Comparison of ENCODE assay signal across 2 cellular contexts in the genomic region with DNA sequence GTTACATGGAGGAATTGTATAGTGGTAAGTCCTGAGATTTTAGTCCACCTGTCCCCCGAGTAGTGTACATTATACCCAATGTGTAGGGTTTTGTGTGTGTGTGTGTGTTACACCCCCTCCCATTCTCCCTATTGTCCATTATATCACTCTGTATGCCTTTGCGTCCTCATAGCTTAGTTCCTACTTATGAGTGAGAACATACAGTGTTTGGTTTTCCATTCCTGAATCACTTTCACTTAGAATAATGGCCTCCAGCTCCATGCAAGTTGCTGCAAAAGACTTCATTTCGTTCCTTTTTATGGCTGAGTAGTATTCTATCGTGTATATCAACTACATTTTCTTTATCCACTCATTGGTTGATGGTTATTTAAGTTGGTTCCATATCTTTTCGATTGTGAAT.
TF ChIP-seq lines count a peak whose summit lies in the region.

No MANE protein-coding gene starts in this region.

TF ChIP-seq in SK-N-SH, 30 proteins besides CTCF, POLR2A, EP300 and RAD21 (continued from another document):
- no peak for TF ChIP-seq MXI1 (IDR thresholded peaks at IDR 0.05; ENCODE audit: low read depth, low read length)

TF ChIP-seq in SK-N-SH treated with all-trans-retinoic acid at 6 μM for 48 hours, 23 proteins besides CTCF, POLR2A, EP300 and RAD21 (continued from another document):
- TF ChIP-seq, protein P1, sequence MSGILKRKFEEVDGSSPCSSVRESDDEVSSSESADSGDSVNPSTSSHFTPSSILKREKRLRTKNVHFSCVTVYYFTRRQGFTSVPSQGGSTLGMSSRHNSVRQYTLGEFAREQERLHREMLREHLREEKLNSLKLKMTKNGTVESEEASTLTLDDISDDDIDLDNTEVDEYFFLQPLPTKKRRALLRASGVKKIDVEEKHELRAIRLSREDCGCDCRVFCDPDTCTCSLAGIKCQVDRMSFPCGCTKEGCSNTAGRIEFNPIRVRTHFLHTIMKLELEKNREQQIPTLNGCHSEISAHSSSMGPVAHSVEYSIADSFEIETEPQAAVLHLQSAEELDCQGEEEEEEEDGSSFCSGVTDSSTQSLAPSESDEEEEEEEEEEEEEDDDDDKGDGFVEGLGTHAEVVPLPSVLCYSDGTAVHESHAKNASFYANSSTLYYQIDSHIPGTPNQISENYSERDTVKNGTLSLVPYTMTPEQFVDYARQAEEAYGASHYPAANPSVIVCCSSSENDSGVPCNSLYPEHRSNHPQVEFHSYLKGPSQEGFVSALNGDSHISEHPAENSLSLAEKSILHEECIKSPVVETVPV (CRISPR knock-in tag; IDR thresholded peaks at IDR 0.05) = no peak
- TF ChIP-seq, protein P2, sequence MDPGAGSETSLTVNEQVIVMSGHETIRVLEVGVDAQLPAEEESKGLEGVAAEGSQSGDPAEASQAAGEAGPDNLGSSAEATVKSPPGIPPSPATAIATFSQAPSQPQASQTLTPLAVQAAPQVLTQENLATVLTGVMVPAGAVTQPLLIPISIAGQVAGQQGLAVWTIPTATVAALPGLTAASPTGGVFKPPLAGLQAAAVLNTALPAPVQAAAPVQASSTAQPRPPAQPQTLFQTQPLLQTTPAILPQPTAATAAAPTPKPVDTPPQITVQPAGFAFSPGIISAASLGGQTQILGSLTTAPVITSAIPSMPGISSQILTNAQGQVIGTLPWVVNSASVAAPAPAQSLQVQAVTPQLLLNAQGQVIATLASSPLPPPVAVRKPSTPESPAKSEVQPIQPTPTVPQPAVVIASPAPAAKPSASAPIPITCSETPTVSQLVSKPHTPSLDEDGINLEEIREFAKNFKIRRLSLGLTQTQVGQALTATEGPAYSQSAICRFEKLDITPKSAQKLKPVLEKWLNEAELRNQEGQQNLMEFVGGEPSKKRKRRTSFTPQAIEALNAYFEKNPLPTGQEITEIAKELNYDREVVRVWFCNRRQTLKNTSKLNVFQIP (CRISPR knock-in tag; IDR thresholded peaks at IDR 0.05; ENCODE audit: borderline replicate concordance, low read depth) = no peak
- TF ChIP-seq ESRRG (CRISPR knock-in tag; IDR thresholded peaks at IDR 0.05) (no peak), ZNF565 (CRISPR knock-in tag; conservative IDR thresholded peaks at IDR 0.05; ENCODE audit: low read depth) (no peak)
